In the genomic region with DNA sequence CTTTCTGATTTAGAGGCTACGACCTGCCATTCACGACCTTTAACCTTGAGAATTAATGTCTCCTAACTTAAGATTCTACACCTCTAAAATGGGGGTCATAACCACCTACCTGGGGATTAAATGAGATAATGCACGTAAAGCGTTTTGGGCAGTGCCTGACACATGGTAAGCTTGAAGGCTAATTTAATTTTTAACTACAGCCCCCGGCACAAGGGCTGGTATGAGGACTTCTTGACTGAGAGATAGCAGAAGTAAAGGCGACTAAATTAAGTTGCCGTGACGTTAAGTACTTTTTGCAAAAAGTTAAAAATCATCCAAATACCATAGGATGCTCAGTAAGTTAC, we compare ENCODE assay signal across 8 cellular contexts. TPM values are rescaled to one million over a fixed set of nuclear protein-coding genes. Genes with fewer than 3 reads are reported as not detected.
DNase-seq lines count a peak whose midpoint lies in the region; FAIRE-seq and TF ChIP-seq lines count a peak whose summit lies in the region.

No MANE protein-coding gene starts in this region.

- POLR2A ChIA-PET in A673 (lab: Charles Lee; ENCODE audit: low non-redundant PET): no interaction called here

- no TSS peak for BruUV-seq in A673 (replicated peaks; lab: Mats Ljungman, UMichigan)

- H3K27me3 ChIP-seq in A673 (replicated peaks; ENCODE audit: insufficient read depth, low read depth, low read length, poor library complexity): no peaks in the 10 kb centered on the region
- no peaks in the 10 kb centered on the region for H3K27me3 ChIP-seq in HUES6 (ENCODE audit: control insufficient read depth, insufficient read depth, low read length)
- no peaks in the 10 kb centered on the region for H3K27me3 ChIP-seq in mucosa of rectum (ENCODE audit: control insufficient read depth in 2 of 2, insufficient read depth in 2 of 2, low read length in 2 of 2)

- H3K4me1 ChIP-seq in A673 (ENCODE audit: insufficient read depth, low read length, poor library complexity, severe bottlenecking): peaks cover 4% of the 10 kb centered on the region
- peaks cover 12% of the 10 kb centered on the region for H3K4me1 ChIP-seq in HUES6 (ENCODE audit: control insufficient read depth, insufficient read depth, low read length)
- peaks cover 11 to 12% of the 10 kb centered on the region in 2 donors for H3K4me1 ChIP-seq in mucosa of rectum (ENCODE audit: control insufficient read depth in 2 of 2, insufficient read depth in 2 of 2, low read length in 2 of 2)

- H3K4me3 ChIP-seq in A673 (ENCODE audit: low read depth, low read length, poor library complexity, severe bottlenecking) (peak overlapping the region; percentile 86), HUES6 (ENCODE audit: low read depth, low read length) (peak overlapping the region; percentile 75), cardiac fibroblast (replicated peaks in 1 of 2; ENCODE audit: low read depth in 2 of 2, low read length in 2 of 2) (peak overlapping the region; percentile 78 to 86), mucosa of rectum (ENCODE audit: low read length in 2 of 2) (peak overlapping the region; percentile 93 to 100)

- H3K9ac ChIP-seq in HUES6 (ENCODE audit: low read length): peak overlapping the region; percentile 76
- H3K9ac ChIP-seq in mucosa of rectum (ENCODE audit: low read depth in 1 of 2, low read length in 2 of 2): peak overlapping the region; percentile 86 to 96

- intact Hi-C loops in A673 (cut with micrococcal nuclease; ENCODE audit: unreplicated experiment): no loop called here

- TF ChIP-seq CTCF in A673 (conservative IDR thresholded peaks at IDR 0.05; ENCODE audit: low read depth, low read length): no peak
- TF ChIP-seq CTCF in cardiac fibroblast (IDR thresholded peaks at IDR 0.05; ENCODE audit: low read depth, low read length): no peak

- H3K9me3 ChIP-seq in A673 (ENCODE audit: low read depth, low read length, poor library complexity, severe bottlenecking) (no peaks in the 10 kb centered on the region), HUES6 (ENCODE audit: control insufficient read depth, insufficient read depth, low read depth, low read length) (no peaks in the 10 kb centered on the region), mucosa of rectum (ENCODE audit: control insufficient read depth in 2 of 2, low read length in 2 of 2) (no peaks in the 10 kb centered on the region)

- no peak for DNase-seq in A673 (ENCODE audit: low spot score)
- DNase-seq in cardiac fibroblast (ENCODE audit: low read depth in 2 of 2): no peak
- DNase-seq in foreskin melanocyte: no peak
- DNase-seq in hypothalamus (lab: John Stamatoyannopoulos, UW): no peak
- no peak for DNase-seq in stimulated activated CD4-positive, alpha-beta T cell treated with anti-CD3 and anti-CD28 coated beads, Interleukin-2, amount 100 ng/mL, for 48 hours
- no peak for DNase-seq in frontal cortex (ENCODE audit: low spot score in 2 of 2)

- peak overlapping the region; percentile 89 for H3K27ac ChIP-seq in A673 (ENCODE audit: low read depth, low read length, poor library complexity, severe bottlenecking)
- H3K27ac ChIP-seq in HUES6 (ENCODE audit: low read depth, low read length): peak overlapping the region; percentile 1; the same call in 1 of the 2 replicates
- H3K27ac ChIP-seq in mucosa of rectum (ENCODE audit: low read depth in 2 of 2, low read length in 2 of 2): peak overlapping the region; percentile 48 to 71

- CTCF ChIA-PET in A673 (lab: Charles Lee): interaction anchor here (0.9 kb wide), 1 partner anchor 21 kb away, joined by 3 read pairs; no protein-coding TSS in a partner anchor

- FAIRE-seq in frontal cortex (lab: Jason Lieb, UNC): no peak

- H3K36me3 ChIP-seq in A673 (ENCODE audit: insufficient read depth, low read length, poor library complexity, severe bottlenecking) (no peaks in the 10 kb centered on the region), HUES6 (ENCODE audit: control insufficient read depth, insufficient read depth, low read length) (no peaks in the 10 kb centered on the region), mucosa of rectum (ENCODE audit: control insufficient read depth in 2 of 2, insufficient read depth in 2 of 2, low read length in 2 of 2) (no peaks in the 10 kb centered on the region)

RNA-seq across cellular contexts. Expression of a gene that starts 0.5 kb away (rescaled TPM):
- 81.9 and 97.7 TPM in 2 replicates for total RNA-seq in A673 (2021)
- 57.1 TPM for total RNA-seq in frontal cortex

RNA-seq across cellular contexts. Expression of a gene that starts 4.5 kb away (rescaled TPM):
- total RNA-seq in A673 (2021): 172 and 174 TPM in 2 replicates
- 43.6 TPM for total RNA-seq in frontal cortex

Comparison
In these comparisons a context has a peak if more than half of its experiments do, and no peak if none do; other contexts are left out.
1. H3K27ac ChIP-seq: peak in every context shown above with its lines; median percentile 89 in A673; 60 in mucosa of rectum; 1 in HUES6.